Comparison of ENCODE assay signal across 8 cellular contexts in genomic region chr21:42653492-42654061, GRCh38. TPM values are rescaled to one million over a fixed set of nuclear protein-coding genes. Genes with fewer than 3 reads are reported as not detected.
A peak's percentile ranks its signal among the peaks of the same experiment; 100 is the strongest.
DNase-seq lines count a peak whose midpoint lies in the region; ATAC-seq and TF ChIP-seq lines count a peak whose summit lies in the region.

PDE9A (plus strand) TSS chr21:42653621; CDS start chr21:42653815, 194 bp downstream.

- intact Hi-C loops in natural killer cell (cut with micrococcal nuclease), result loop anchor here (5.0 kb wide), 1 partner anchor 164 kb away; no protein-coding TSS in a partner anchor

- H3K27me3 Mint-ChIP-seq in endothelial cell (ENCODE audit: unreplicated experiment) (peaks cover 22% of the 10 kb centered on the region), natural killer cell (ENCODE audit: low read depth in 2 of 2) (peaks cover 35 to 46% of the 10 kb centered on the region in 2 donors)

- peak within 1 kb of the TSS; percentile 89 for H3K4me3 ChIP-seq in WERI-Rb-1 (ENCODE audit: low read depth, low read length)

- peak within 1 kb of the TSS; percentile 89 for H3K4me3 Mint-ChIP-seq in endothelial cell (ENCODE audit: unreplicated experiment)
- peak within 1 kb of the TSS; percentile 83 for H3K4me3 Mint-ChIP-seq in natural killer cell

- H3K36me3 Mint-ChIP-seq in endothelial cell (ENCODE audit: low read depth, unreplicated experiment), result peaks cover 13% of the 10 kb centered on the region
- no peaks in the 10 kb centered on the region for H3K36me3 Mint-ChIP-seq in natural killer cell

- DNase-seq in NCI-H524 (lab: John Stamatoyannopoulos, UW), result peak; percentile 28 to 60
- DNase-seq in NCI-H524 treated with DMSO at 0.1 percent for 48 hours (lab: John Stamatoyannopoulos, UW), result no peak
- DNase-seq in WERI-Rb-1, result peak; percentile 76
- peak; percentile 69 for DNase-seq in endothelial cell (ENCODE audit: low spot score)
- no peak for DNase-seq in natural killer cell
- no peak for DNase-seq in NCI-H2107 treated with DMSO at 0.1 percent for 48 hours (lab: John Stamatoyannopoulos, UW; ENCODE audit: unreplicated experiment)

- no peaks in the 10 kb centered on the region for H3K27me3 ChIP-seq in WERI-Rb-1 (ENCODE audit: insufficient read depth, low read depth, severe bottlenecking)

- H3K9me3 Mint-ChIP-seq in endothelial cell (ENCODE audit: unreplicated experiment) (no peaks in the 10 kb centered on the region), natural killer cell (no peaks in the 10 kb centered on the region)

- peak within 1 kb of the TSS; percentile 57 for H3K27ac Mint-ChIP-seq in endothelial cell (ENCODE audit: unreplicated experiment)
- peak within 1 kb of the TSS in 1 of 2 donors; percentile 78 for H3K27ac Mint-ChIP-seq in natural killer cell

- ATAC-seq in natural killer cell (peak in 2 of 3 donors; percentile 66 to 69), GM21447 (IDR thresholded peaks at IDR 0.05; ENCODE audit: unreplicated experiment) (no peak), GM19351 (IDR thresholded peaks at IDR 0.05; ENCODE audit: unreplicated experiment) (no peak)

- H3K4me1 Mint-ChIP-seq in endothelial cell (ENCODE audit: unreplicated experiment) (peaks cover 16% of the 10 kb centered on the region), natural killer cell (peaks cover 0 to 20% of the 10 kb centered on the region in 2 donors)

- H3K9me3 ChIP-seq in WERI-Rb-1 (ENCODE audit: severe bottlenecking), result no peaks in the 10 kb centered on the region

- peaks cover 34% of the 10 kb centered on the region for H3K36me3 ChIP-seq in WERI-Rb-1

- TF ChIP-seq CTCF in WERI-Rb-1 (IDR thresholded peaks at IDR 0.05; ENCODE audit: low read depth, low read length), result no peak
- no peak for TF ChIP-seq CTCF in endothelial cell (IDR thresholded peaks at IDR 0.05; ENCODE audit: unreplicated experiment)
- no peak for TF ChIP-seq CTCF in natural killer cell (IDR thresholded peaks at IDR 0.05)

- peak within 1 kb of the TSS; percentile 100 for H3K27ac ChIP-seq in WERI-Rb-1

RNA-seq across cellular contexts. Expression of gene PDE9A, which starts in this region (rescaled TPM):
- total RNA-seq in endothelial cell (ENCODE audit: unreplicated experiment) (20.7 TPM), natural killer cell (1 to 10 TPM; 1.0 to 4.1 (median 1.2) TPM)

Comparison
In these comparisons a context has a peak if more than half of its experiments do, and no peak if none do; other contexts are left out.
1. DNase-seq: peak in NCI-H524 (2 of 2), WERI-Rb-1 (single experiment) and endothelial cell (single experiment); none in NCI-H524 treated with DMSO at 0.1 percent for 48 hours (single experiment), natural killer cell (single experiment) and NCI-H2107 treated with DMSO at 0.1 percent for 48 hours (single experiment).
2. ATAC-seq: peak in natural killer cell (2 of 3); none in GM21447 (single experiment) and GM19351 (single experiment).